ENCODE assay signal across 1 cellular context in genomic region chr6:168968228-168968627, GRCh38.
TF ChIP-seq lines count a peak whose summit lies in the region.

No MANE protein-coding gene starts in this region.

TF ChIP-seq in GM23338, 12 proteins besides CTCF, POLR2A, EP300 and RAD21 (continued from another document):
- TF ChIP-seq EZH2phosphoT487 (IDR thresholded peaks at IDR 0.05; ENCODE audit: unreplicated experiment) (no peak), REST (IDR thresholded peaks at IDR 0.05; ENCODE audit: unreplicated experiment) (no peak)
